In the genomic region with DNA sequence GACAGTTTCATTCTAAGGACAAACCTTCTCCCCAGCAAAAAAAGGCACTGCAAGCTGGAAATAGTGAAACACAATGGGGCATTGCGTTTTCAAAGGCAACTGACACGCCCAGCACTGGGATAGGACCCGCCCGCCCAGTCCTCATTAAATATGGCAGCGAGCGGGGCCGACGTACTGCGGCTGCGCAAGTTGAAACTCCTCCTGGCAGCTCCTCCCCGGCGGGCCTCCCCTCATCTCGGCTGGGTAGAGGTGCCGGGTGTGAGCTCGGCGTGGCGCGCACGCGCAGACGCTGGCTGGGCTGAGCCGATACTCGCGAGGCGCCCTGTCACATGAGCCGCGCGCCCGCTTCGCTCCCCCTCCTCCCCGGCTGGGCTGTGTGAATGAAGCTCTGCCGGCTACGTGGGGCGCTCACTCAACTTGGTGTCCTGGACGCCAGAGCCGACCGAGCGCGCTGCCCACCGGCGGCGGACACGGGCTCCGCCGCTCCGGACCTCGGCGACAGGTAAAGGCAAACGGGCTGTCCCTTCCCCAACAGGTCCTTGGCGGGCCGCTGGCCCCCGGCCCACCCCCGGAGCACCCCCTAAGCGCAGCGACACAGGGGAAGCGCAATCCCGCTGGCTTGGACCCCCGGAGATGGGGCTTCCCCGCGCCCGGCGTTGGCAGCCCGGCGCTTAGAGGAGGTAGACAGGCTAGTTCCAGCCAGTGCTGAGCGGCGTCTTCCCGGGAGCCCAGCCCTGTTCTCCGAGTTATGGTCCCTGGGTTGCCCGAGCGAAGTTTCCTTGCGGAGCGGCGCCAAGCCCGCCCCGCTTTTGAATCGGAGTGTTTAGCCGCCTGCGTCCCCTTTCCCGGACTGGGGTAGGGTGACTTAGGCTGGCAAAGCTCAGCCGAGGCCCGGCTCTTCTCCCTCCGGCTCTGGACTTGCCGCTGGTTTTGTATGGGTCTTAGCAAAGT, we compare ENCODE assay signal across 8 cellular contexts. TPM values are rescaled to one million over a fixed set of nuclear protein-coding genes. Genes with fewer than 3 reads are reported as not detected.
A peak's percentile ranks its signal among the peaks of the same experiment; 100 is the strongest.
DNase-seq lines count a peak whose midpoint lies in the region; ATAC-seq and TF ChIP-seq lines count a peak whose summit lies in the region.

A gene (plus strand): TSS at position 306 of the 951 bp plus-strand sequence. CDS start 2,703 bp downstream, outside the sequence.

- TF ChIP-seq POLR2A in GM18951 (IDR thresholded peaks at IDR 0.05; ENCODE audit: extremely low read depth, insufficient read depth, insufficient read length), result peak; percentile 57
- TF ChIP-seq POLR2A in spleen (IDR thresholded peaks at IDR 0.05), result no peak

- CTCF ChIA-PET in activated B cell treated with CpG ODN at 0.5 μM for 24 hours (lab: Charles Lee), result no interaction called here

- peaks cover 9% of the 10 kb centered on the region for H3K4me1 Mint-ChIP-seq in activated B cell treated with CpG ODN at 0.5 μM for 24 hours
- H3K4me1 Mint-ChIP-seq in central memory CD8-positive, alpha-beta T cell, result no peaks in the 10 kb centered on the region
- H3K4me1 Mint-ChIP-seq in immature natural killer cell, result peaks cover 9 to 14% of the 10 kb centered on the region in 2 donors

- peak within 1 kb of the TSS; percentile 41 to 83 (median 60) for H3K4me3 ChIP-seq in spleen

- no peaks in the 10 kb centered on the region for H3K27me3 Mint-ChIP-seq in activated B cell treated with CpG ODN at 0.5 μM for 24 hours
- H3K27me3 Mint-ChIP-seq in central memory CD8-positive, alpha-beta T cell, result no peaks in the 10 kb centered on the region
- H3K27me3 Mint-ChIP-seq in immature natural killer cell (ENCODE audit: low read depth in 3 of 3), result peaks cover 0 to 9% (median 2%) of the 10 kb centered on the region in 3 donors

- H3K4me1 ChIP-seq in spleen, result peaks cover 0 to 13% (median 0%) of the 10 kb centered on the region in 6 donors

- peak within 1 kb of the TSS; percentile 68 for H3K27ac Mint-ChIP-seq in activated B cell treated with CpG ODN at 0.5 μM for 24 hours
- H3K27ac Mint-ChIP-seq in central memory CD8-positive, alpha-beta T cell (ENCODE audit: low read depth), result no peak within 1 kb of the TSS
- peak within 1 kb of the TSS in 4 of 6 donors; percentile 42 to 83 (median 65) for H3K27ac Mint-ChIP-seq in immature natural killer cell

- H3K9me3 ChIP-seq in spleen, result no peaks in the 10 kb centered on the region

- H3K9me3 Mint-ChIP-seq in activated B cell treated with CpG ODN at 0.5 μM for 24 hours, result no peaks in the 10 kb centered on the region
- no peaks in the 10 kb centered on the region for H3K9me3 Mint-ChIP-seq in central memory CD8-positive, alpha-beta T cell
- H3K9me3 Mint-ChIP-seq in immature natural killer cell, result no peaks in the 10 kb centered on the region

- intact Hi-C loops in activated B cell treated with CpG ODN at 0.5 μM for 24 hours (cut with micrococcal nuclease) (loop anchor here (1.0 kb wide), 1 partner anchor 43 kb away; a partner anchor contains a TSS), spleen (cut with DNase I; ENCODE audit: low total_unique reads) (no loop called here)

- WGBS in spleen, 5 donors, result 0 to 35% (median 0%) methylated on average over 22 to 83 of the region's 83 CpGs

- peak; percentile 97 for ATAC-seq in HG03175 (IDR thresholded peaks at IDR 0.05; ENCODE audit: unreplicated experiment)
- peak; percentile 92 for ATAC-seq in activated B cell treated with CpG ODN at 0.5 μM for 24 hours (ENCODE audit: low read depth)
- ATAC-seq in central memory CD8-positive, alpha-beta T cell (replicated peaks; ENCODE audit: extremely low read depth, poor library complexity, severe bottlenecking), result peak; percentile 98

- TF ChIP-seq CTCF in activated B cell treated with CpG ODN at 0.5 μM for 24 hours (IDR thresholded peaks at IDR 0.05) (no peak), spleen (IDR thresholded peaks at IDR 0.05 in 8 of 11, conservative IDR thresholded peaks at IDR 0.05 in 3 of 11) (no peak)

- H3K4me3 Mint-ChIP-seq in activated B cell treated with CpG ODN at 0.5 μM for 24 hours (peak within 1 kb of the TSS; percentile 83), immature natural killer cell (peak within 1 kb of the TSS; percentile 76 to 85 (median 82))
- H3K4me3 Mint-ChIP-seq in central memory CD8-positive, alpha-beta T cell, result peak within 1 kb of the TSS; percentile 72

- POLR2A ChIA-PET in activated B cell treated with CpG ODN at 0.5 μM for 24 hours (lab: Charles Lee), result interaction anchor here (0.6 to 1.0 kb wide), 4 partner anchors 43 to 1459 kb away, joined by 3 to 7 read pairs (median 4); a partner anchor contains a TSS

- H3K36me3 Mint-ChIP-seq in activated B cell treated with CpG ODN at 0.5 μM for 24 hours (ENCODE audit: low read depth), result peaks cover 5% of the 10 kb centered on the region
- H3K36me3 Mint-ChIP-seq in central memory CD8-positive, alpha-beta T cell (ENCODE audit: insufficient read depth), result peaks cover 5% of the 10 kb centered on the region
- peaks cover 0 to 6% (median 0%) of the 10 kb centered on the region in 3 donors for H3K36me3 Mint-ChIP-seq in immature natural killer cell

- H3K27me3 ChIP-seq in spleen (replicated peaks in 1 of 7), result no peaks in the 10 kb centered on the region

- H3K27ac ChIP-seq in spleen, result peak within 1 kb of the TSS; percentile 24 to 84 (median 72)

- DNase-seq in AG08395 (ENCODE audit: low spot score) (peak; percentile 96), NCI-H2227 treated with DMSO at 0.1 percent for 48 hours (lab: John Stamatoyannopoulos, UW) (peak; percentile 97), activated B cell treated with CpG ODN at 0.5 μM for 24 hours (peak; percentile 81), immature natural killer cell (peak; percentile 91 to 95 (median 94)), spleen (peak; percentile 98)
- DNase-seq in central memory CD8-positive, alpha-beta T cell (ENCODE audit: low spot score in 2 of 2), result peak; percentile 80 to 92

- H3K36me3 ChIP-seq in spleen, result no peaks in the 10 kb centered on the region

- in situ Hi-C loops in GM18951 (cut with MboI; ENCODE audit: low sequenced_read_pairs, unreplicated experiment), result loop anchor here (25.0 kb wide), 1 partner anchor 265 kb away; no protein-coding TSS in a partner anchor

RNA-seq across cellular contexts. Expression of the gene that starts here (rescaled TPM):
- total RNA-seq in activated B cell treated with CpG ODN at 0.5 μM for 24 hours, result 2.8 and 4.2 TPM in 2 replicates
- polyA plus RNA-seq in immature natural killer cell, result under 1 TPM in 2 of 3 donors, not detected in 1; 0.60 to 1.00 TPM
- total RNA-seq in spleen, result 1 to 10 TPM; 5.6 to 8.9 (median 7.5) TPM
- polyA plus RNA-seq in spleen, result 1 to 10 TPM in 2 of 3 donors, under 1 TPM in 1; 0.71 to 1.5 (median 1.5) TPM

Comparison
In these comparisons a context has a peak if more than half of its experiments do, and no peak if none do; other contexts are left out.
1. Peak in every context shown above with its lines: DNase-seq, ATAC-seq, H3K4me3 ChIP-seq and H3K27ac ChIP-seq.
2. Peak in DNase-seq in immature natural killer cell; RNA of the gene not detected or under 1 TPM.